Comparison of ENCODE assay signal across 29 cellular contexts in the genomic region with DNA sequence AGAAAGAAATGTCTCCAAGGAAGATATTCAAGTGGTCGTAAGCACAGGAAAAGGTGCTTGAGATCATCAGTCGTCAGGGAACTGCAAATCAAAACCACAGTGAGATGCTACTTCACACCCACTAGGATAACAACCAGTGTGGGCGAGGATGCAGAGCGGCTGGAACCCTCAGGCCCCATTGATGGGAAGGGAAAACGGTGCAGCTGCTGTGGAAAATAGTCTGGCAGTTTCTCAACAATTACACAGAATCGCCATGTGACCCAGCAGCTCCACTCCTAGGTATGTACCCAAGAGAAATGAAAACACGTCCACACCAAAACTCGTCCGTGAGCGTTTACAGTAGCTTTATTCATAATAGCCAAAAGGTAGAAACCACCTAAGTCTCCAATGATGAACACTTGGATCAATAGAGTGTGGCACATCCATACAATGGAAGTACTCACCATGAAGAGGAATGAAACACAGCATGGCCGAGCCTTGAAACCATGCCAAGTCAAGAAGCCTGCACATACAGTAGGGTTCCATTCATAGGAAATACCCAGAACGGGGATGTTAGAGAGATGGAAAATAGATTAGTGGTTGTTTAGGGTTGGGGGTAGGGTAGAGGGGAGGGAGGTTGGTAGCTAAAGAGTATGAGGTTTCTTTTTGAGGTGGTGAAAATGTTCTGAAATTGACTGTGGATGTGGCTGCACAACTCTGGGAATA. TPM values are rescaled to one million over a fixed set of nuclear protein-coding genes. Genes with fewer than 3 reads are reported as not detected.
A peak's percentile ranks its signal among the peaks of the same experiment; 100 is the strongest.
DNase-seq lines count a peak whose midpoint lies in the region; ATAC-seq and TF ChIP-seq lines count a peak whose summit lies in the region.
"Had no signal": no experiment of that assay in that cellular context is flagged by ENCODE, and none has a peak within 500 bp of the region (broad histone marks: within the 10 kb centered on the region; RNA-seq: fewer than 3 reads in every experiment).

No MANE protein-coding gene starts in this region.

- peaks cover 12% of the 10 kb centered on the region for H3K27me3 Mint-ChIP-seq in glutamatergic neuron (ENCODE audit: unreplicated experiment)
- H3K27me3 Mint-ChIP-seq: IgD-negative memory B cell; naive thymus-derived CD8-positive, alpha-beta T cell; T-helper 17 cell had no signal

- peaks cover under 1% of the 10 kb centered on the region for H3K36me3 Mint-ChIP-seq in glutamatergic neuron (ENCODE audit: unreplicated experiment)

- TF ChIP-seq CTCF in glutamatergic neuron (IDR thresholded peaks at IDR 0.05; ENCODE audit: partially characterized antibody, unreplicated experiment) = no peak

- peak; percentile 56 for DNase-seq in COLO829 (ENCODE audit: low spot score)
- peak; percentile 81 for DNase-seq in SK-MEL-5 (ENCODE audit: low read depth, low spot score)
- no peak for DNase-seq in glutamatergic neuron
- DNase-seq in pons (ENCODE audit: low spot score) = peak; percentile 71
- no peak for DNase-seq in NOMO-1 treated with dmso at 0.1 percent for 144 hours (lab: John Stamatoyannopoulos, UW; ENCODE audit: unreplicated experiment)
- no peak for DNase-seq in activated CD8-positive, alpha-beta memory T cell treated with anti-CD3 and anti-CD28 coated beads, Interleukin-2, amount 50 U/mL, for 48 hours
- DNase-seq: activated CD4-positive, alpha-beta T cell treated with anti-CD3 and anti-CD28 coated beads for 1 hour; activated gamma-delta T cell; BE2C; CD8-positive, alpha-beta memory T cell; DMS153; effector CD8-positive, alpha-beta T cell; erythroblast; GDM1; naive thymus-derived CD8-positive, alpha-beta T cell; NCI-H1105; NCI-H2029 treated with DMSO at 0.1 percent for 48 hours; NCI-H446 treated with DMSO at 0.1 percent for 48 hours; NCI-H82; OCI-M1; stimulated activated CD4-positive, alpha-beta T cell treated with anti-CD3 and anti-CD28 coated beads, Interleukin-1b, Interleukin-23, amount 100 ng/mL, for 48 hours; stomach; T-helper 17 cell; trophoblast cell had no signal

- peak overlapping the region; percentile 8 for H3K27ac Mint-ChIP-seq in glutamatergic neuron (ENCODE audit: unreplicated experiment)

- peaks cover 10% of the 10 kb centered on the region for H3K9me3 Mint-ChIP-seq in glutamatergic neuron (ENCODE audit: unreplicated experiment)
- H3K9me3 Mint-ChIP-seq: CD8-positive, alpha-beta memory T cell; IgD-negative memory B cell; naive thymus-derived CD8-positive, alpha-beta T cell had no signal

- ATAC-seq in GM21515 (IDR thresholded peaks at IDR 0.05; ENCODE audit: unreplicated experiment) (no peak), HG03521 (IDR thresholded peaks at IDR 0.05; ENCODE audit: unreplicated experiment) (no peak)
- ATAC-seq: naive thymus-derived CD8-positive, alpha-beta T cell; SK-N-SH treated with all-trans-retinoic acid at 6 μM for 48 hours; T-helper 17 cell had no signal

- no peak overlapping the region for H3K4me3 Mint-ChIP-seq in glutamatergic neuron (ENCODE audit: unreplicated experiment)
- H3K4me3 Mint-ChIP-seq: brain; CD8-positive, alpha-beta memory T cell; naive thymus-derived CD8-positive, alpha-beta T cell; T-helper 17 cell had no signal

- peaks cover 18% of the 10 kb centered on the region for H3K4me1 Mint-ChIP-seq in glutamatergic neuron (ENCODE audit: low read depth, unreplicated experiment)

- in situ Hi-C loops in SK-MEL-5 (cut with HindIII; ENCODE audit: low pct_unique_long_range_greater_than_20kb, low sequenced_read_pairs) = no loop called here

RNA-seq across cellular contexts. Expression of a gene that starts 6.1 kb away (rescaled TPM):
- 8.0 and 10.0 TPM in 2 replicates for total RNA-seq in SK-MEL-5 (2014; rRNA removed; shearing (Covaris generic))
- polyA plus RNA-seq in SK-MEL-5 (2015; cell fraction: cytosol; rRNA removed) = 10.1 and 12.6 TPM in 2 replicates
- polyA plus RNA-seq in SK-MEL-5 (2015; cell fraction: nucleus; rRNA removed) = 31.4 and 36.7 TPM in 2 replicates
- 16.4 TPM for total RNA-seq in glutamatergic neuron (ENCODE audit: unreplicated experiment)

RNA-seq across cellular contexts. Expression of a gene that starts 6.4 kb away (rescaled TPM):
- total RNA-seq in SK-MEL-5 (2014; rRNA removed; shearing (Covaris generic)) = 10.6 and 19.6 TPM in 2 replicates
- 28.0 and 29.6 TPM in 2 replicates for polyA plus RNA-seq in SK-MEL-5 (2015; cell fraction: cytosol; rRNA removed)
- polyA plus RNA-seq in SK-MEL-5 (2015; cell fraction: nucleus; rRNA removed) = 25.5 and 63.9 TPM in 2 replicates
- total RNA-seq in glutamatergic neuron (ENCODE audit: unreplicated experiment) = 102 TPM

RNA-seq across cellular contexts. Expression of a gene that starts 36.7 kb away (rescaled TPM):
- total RNA-seq in SK-MEL-5 (2014; rRNA removed; shearing (Covaris generic)) = 21.7 and 24.1 TPM in 2 replicates
- 24.3 and 26.3 TPM in 2 replicates for polyA plus RNA-seq in SK-MEL-5 (2015; cell fraction: cytosol; rRNA removed)
- polyA plus RNA-seq in SK-MEL-5 (2015; cell fraction: nucleus; rRNA removed) = 27.2 and 32.2 TPM in 2 replicates
- 16.9 TPM for total RNA-seq in glutamatergic neuron (ENCODE audit: unreplicated experiment)

Comparison
In these comparisons a context has a peak if more than half of its experiments do, and no peak if none do; other contexts are left out.
1. DNase-seq: peak in COLO829 (single experiment), SK-MEL-5 (single experiment) and pons (single experiment); none in glutamatergic neuron (single experiment), NOMO-1 treated with dmso at 0.1 percent for 144 hours (single experiment) and activated CD8-positive, alpha-beta memory T cell treated with anti-CD3 and anti-CD28 coated beads, Interleukin-2, amount 50 U/mL, for 48 hours (single experiment).